8 cellular contexts compared by ENCODE assay signal in genomic region chr1:199551967-199552565, GRCh38.
DNase-seq lines count a peak whose midpoint lies in the region; ATAC-seq and TF ChIP-seq lines count a peak whose summit lies in the region.

No MANE protein-coding gene starts in this region.

- no peaks in the 10 kb centered on the region for H3K4me1 Mint-ChIP-seq in progenitor cell of endocrine pancreas (ENCODE audit: low read depth)

- no peak for ATAC-seq in GM19452 (IDR thresholded peaks at IDR 0.05; ENCODE audit: unreplicated experiment)
- no peak for ATAC-seq in GM18909 (IDR thresholded peaks at IDR 0.05; ENCODE audit: poor library complexity, unreplicated experiment)

- H3K9me3 Mint-ChIP-seq in progenitor cell of endocrine pancreas (ENCODE audit: low read depth): no peaks in the 10 kb centered on the region

- H2AFZ ChIP-seq in fibroblast of lung (ENCODE audit: low read length): no peak overlapping the region

- H3K36me3 Mint-ChIP-seq in progenitor cell of endocrine pancreas (ENCODE audit: insufficient read depth): no peaks in the 10 kb centered on the region

- H3K27me3 ChIP-seq in fibroblast of lung (ENCODE audit: control insufficient read depth, insufficient read depth, low read length): no peaks in the 10 kb centered on the region

- no peaks in the 10 kb centered on the region for H3K79me2 ChIP-seq in fibroblast of lung (ENCODE audit: control insufficient read depth, insufficient read depth, low read length)

- H4K20me1 ChIP-seq in fibroblast of lung (ENCODE audit: control insufficient read depth, extremely low read depth, insufficient read depth, low read length): no peaks in the 10 kb centered on the region

- H3K9me3 ChIP-seq in fibroblast of lung (ENCODE audit: control insufficient read depth, insufficient read depth, low read depth, low read length): no peaks in the 10 kb centered on the region

- no peaks in the 10 kb centered on the region for H3K27me3 Mint-ChIP-seq in progenitor cell of endocrine pancreas

- H3K27ac Mint-ChIP-seq in progenitor cell of endocrine pancreas: no peak overlapping the region

- H3K4me2 ChIP-seq in fibroblast of lung (ENCODE audit: extremely low read depth, insufficient read depth, low read length): no peak overlapping the region

- no peaks in the 10 kb centered on the region for H3K4me1 ChIP-seq in fibroblast of lung (ENCODE audit: control insufficient read depth, extremely low read depth, insufficient read depth, low read length)

- no peak overlapping the region for H3K9ac ChIP-seq in fibroblast of lung (ENCODE audit: insufficient read depth, low read length)

- H3K27ac ChIP-seq in fibroblast of lung (ENCODE audit: insufficient read depth, low read length): no peak overlapping the region

- DNase-seq in AG09319 (ENCODE audit: extremely low read depth, low read depth) (peak; percentile 27), NCI-H146 (lab: John Stamatoyannopoulos, UW) (peak; percentile 45), SKM-1 treated with dmso at 0.1 percent for 144 hours (lab: John Stamatoyannopoulos, UW; ENCODE audit: unreplicated experiment) (peak; percentile 85), fibroblast of lung (ENCODE audit: low read depth in 2 of 2) (peak; percentile 69 to 85), progenitor cell of endocrine pancreas (ENCODE audit: low spot score, unreplicated experiment) (peak; percentile 12)

- H3K4me3 Mint-ChIP-seq in progenitor cell of endocrine pancreas (ENCODE audit: low read depth): no peak overlapping the region

- no peak overlapping the region for H3K4me3 ChIP-seq in fibroblast of lung (replicated peaks in 1 of 4; ENCODE audit: control extremely low read depth in 1 of 4, insufficient read depth in 1 of 4, low read depth in 3 of 4, low read length in 4 of 4)

- no peaks in the 10 kb centered on the region for H3K36me3 ChIP-seq in fibroblast of lung (ENCODE audit: control insufficient read depth, insufficient read depth, low read length)

- TF ChIP-seq CTCF in AG09319 (IDR thresholded peaks at IDR 0.05; ENCODE audit: low read depth, low read length) (peak; percentile 85), GM12872 (IDR thresholded peaks at IDR 0.05; ENCODE audit: insufficient read depth, low read depth, low read length) (peak; percentile 63), fibroblast of lung (conservative IDR thresholded peaks at IDR 0.05 in 1 of 2, IDR thresholded peaks at IDR 0.05 in 1 of 2; ENCODE audit: low read depth in 1 of 2, low read length in 2 of 2) (peak; percentile 75 to 79), progenitor cell of endocrine pancreas (IDR thresholded peaks at IDR 0.05; ENCODE audit: unreplicated experiment) (peak; percentile 89)

Comparison
In these comparisons a context has a peak if more than half of its experiments do, and no peak if none do; other contexts are left out.
1. DNase-seq: peak in every context shown above with its lines; median percentile 85 in SKM-1 treated with dmso at 0.1 percent for 144 hours; 77 in fibroblast of lung; 45 in NCI-H146; 27 in AG09319; 12 in progenitor cell of endocrine pancreas.